8 cellular contexts compared by ENCODE assay signal in genomic region chr19:41995959-41996797, GRCh38. TPM values are rescaled to one million over a fixed set of nuclear protein-coding genes. Genes with fewer than 3 reads are reported as not detected.
DNase-seq lines count a peak whose midpoint lies in the region; ATAC-seq and TF ChIP-seq lines count a peak whose summit lies in the region.
"Had no signal": no experiment of that assay in that cellular context is flagged by ENCODE, and none has a peak within 500 bp of the region (broad histone marks: within the 10 kb centered on the region; RNA-seq: fewer than 3 reads in every experiment).

No MANE protein-coding gene starts in this region.

- H3K4me1 Mint-ChIP-seq in naive thymus-derived CD8-positive, alpha-beta T cell: peaks cover 29 to 48% (median 43%) of the 10 kb centered on the region in 4 donors

- H3K36me3 ChIP-seq in H7 (replicated peaks; ENCODE audit: control insufficient read depth, insufficient read depth, low read length) (no peaks in the 10 kb centered on the region; the same call in 1 of the 2 replicates), upper lobe of left lung (no peaks in the 10 kb centered on the region), thyroid gland (no peaks in the 10 kb centered on the region)

- H3K9me3 ChIP-seq in upper lobe of left lung: no peaks in the 10 kb centered on the region
- H3K9me3 ChIP-seq in thyroid gland: no peaks in the 10 kb centered on the region

- no peak for TF ChIP-seq EP300 in upper lobe of left lung (IDR thresholded peaks at IDR 0.05)

- no peak for ATAC-seq in naive thymus-derived CD8-positive, alpha-beta T cell
- no peak for ATAC-seq in upper lobe of left lung (ENCODE audit: low FRiP score in 2 of 2)
- no peak for ATAC-seq in GM19328 (IDR thresholded peaks at IDR 0.05; ENCODE audit: unreplicated experiment)

- DNase-seq in D341Med (ENCODE audit: low spot score) (peak; percentile 60), H7 (peak; percentile 94), OCI-M1 (lab: John Stamatoyannopoulos, UW) (peak; percentile 63), upper lobe of left lung (no peak), thyroid gland (no peak)
- DNase-seq in naive thymus-derived CD8-positive, alpha-beta T cell: no peak

- 34 to 48% methylated on average over 12 of the region's 12 CpGs for WGBS in upper lobe of left lung, 2 donors
- WGBS in thyroid gland, 2 donors: 31 to 38% methylated on average over 11 to 12 of the region's 12 CpGs

- H3K27ac ChIP-seq in upper lobe of left lung (no peak overlapping the region), thyroid gland (no peak overlapping the region)

- no peak overlapping the region for H3K4me3 ChIP-seq in H7 (ENCODE audit: insufficient read depth, low read depth, low read length)
- no peak overlapping the region for H3K4me3 ChIP-seq in upper lobe of left lung
- H3K4me3 ChIP-seq in thyroid gland (replicated peaks in 1 of 3): no peak overlapping the region

- peaks cover 11 to 36% (median 15%) of the 10 kb centered on the region in 4 donors for H3K4me1 ChIP-seq in upper lobe of left lung
- H3K4me1 ChIP-seq in thyroid gland: peaks cover 0 to 12% of the 10 kb centered on the region in 2 donors

- H3K27me3 Mint-ChIP-seq in naive thymus-derived CD8-positive, alpha-beta T cell: peaks cover 42 to 61% (median 47%) of the 10 kb centered on the region in 5 donors

- TF ChIP-seq CTCF in upper lobe of left lung (IDR thresholded peaks at IDR 0.05) (no peak), thyroid gland (IDR thresholded peaks at IDR 0.05) (no peak)

- H3K9me3 Mint-ChIP-seq in naive thymus-derived CD8-positive, alpha-beta T cell: peaks cover 0 to 9% (median 0%) of the 10 kb centered on the region in 9 donors

- peaks cover 0 to 11% (median 5%) of the 10 kb centered on the region in 3 donors for H3K36me3 Mint-ChIP-seq in naive thymus-derived CD8-positive, alpha-beta T cell

- peak overlapping the region in 9 of 10 donors; percentile 8 to 81 (median 64) for H3K4me3 Mint-ChIP-seq in naive thymus-derived CD8-positive, alpha-beta T cell

- POLR2A ChIA-PET in naive thymus-derived CD8-positive, alpha-beta T cell (lab: Charles Lee): interaction anchor here (0.5 kb wide), 1 partner anchor 243 kb away, joined by 4 read pairs; no protein-coding TSS in a partner anchor

- intact Hi-C loops in thyroid gland (cut with DNase I): no loop called here

- H3K27me3 ChIP-seq in H7 (ENCODE audit: control insufficient read depth, insufficient read depth, low read length) (peaks cover 64% of the 10 kb centered on the region), upper lobe of left lung (peaks cover 0 to 55% (median 23%) of the 10 kb centered on the region in 4 donors), thyroid gland (peaks cover 14% of the 10 kb centered on the region)

- H3K27ac Mint-ChIP-seq in naive thymus-derived CD8-positive, alpha-beta T cell: peak overlapping the region in 1 of 10 donors; percentile 41
- H3K27ac Mint-ChIP-seq: T-helper 17 cell had no signal

- TF ChIP-seq POLR2A in upper lobe of left lung (IDR thresholded peaks at IDR 0.05) (no peak), thyroid gland (IDR thresholded peaks at IDR 0.05) (no peak)

RNA-seq across cellular contexts. Expression of gene ATP1A3, which starts 2.1 kb away (rescaled TPM):
- total RNA-seq in H7 (2014; rRNA removed; shearing (Covaris generic)): 9.9 and 11.9 TPM in 2 replicates
- total RNA-seq in naive thymus-derived CD8-positive, alpha-beta T cell: 1 to 10 TPM; 3.4 to 6.2 TPM
- 1 to 10 TPM; 2.8 to 4.9 (median 2.8) TPM for polyA plus RNA-seq in naive thymus-derived CD8-positive, alpha-beta T cell
- under 1 TPM in 4 of 6 donors, not detected in 2; under 0.01 to 0.51 (median 0.15) TPM for total RNA-seq in upper lobe of left lung
- total RNA-seq in thyroid gland: under 1 TPM in 1 of 4 donors, not detected in 3; 0.13 TPM

RNA-seq across cellular contexts. Expression of gene RABAC1, which starts 37.1 kb away (rescaled TPM):
- 140 and 163 TPM in 2 replicates for total RNA-seq in H7 (2014; rRNA removed; shearing (Covaris generic))
- 10 to 100 TPM; 87.6 to 90.3 TPM for total RNA-seq in naive thymus-derived CD8-positive, alpha-beta T cell
- 100 to 1,000 TPM; 201 to 288 (median 231) TPM for polyA plus RNA-seq in naive thymus-derived CD8-positive, alpha-beta T cell
- total RNA-seq in upper lobe of left lung (100 to 1,000 TPM in 5 of 6 donors, 10 to 100 TPM in 1; 59.7 to 222 (median 163) TPM), thyroid gland (100 to 1,000 TPM; 138 to 359 (median 241) TPM)

Comparison
In these comparisons a context has a peak if more than half of its experiments do, and no peak if none do; other contexts are left out.
1. DNase-seq: peak in D341Med (single experiment), H7 (single experiment) and OCI-M1 (single experiment); none in naive thymus-derived CD8-positive, alpha-beta T cell (0 of 10), upper lobe of left lung (0 of 2) and thyroid gland (0 of 2).